In genomic region chr16:22313876-22314470, GRCh38 we compare ENCODE assay signal across 22 cellular contexts. TPM values are rescaled to one million over a fixed set of nuclear protein-coding genes. Genes with fewer than 3 reads are reported as not detected.
DNase-seq lines count a peak whose midpoint lies in the region; ATAC-seq and TF ChIP-seq lines count a peak whose summit lies in the region.
"Had no signal": no experiment of that assay in that cellular context is flagged by ENCODE, and none has a peak within 500 bp of the region (broad histone marks: within the 10 kb centered on the region; RNA-seq: fewer than 3 reads in every experiment).

No MANE protein-coding gene starts in this region.

- TF ChIP-seq CTCF in brain (conservative IDR thresholded peaks at IDR 0.05) = no peak
- no peak for TF ChIP-seq CTCF in right lobe of liver (IDR thresholded peaks at IDR 0.05)
- TF ChIP-seq CTCF in GM10248 (IDR thresholded peaks at IDR 0.05; ENCODE audit: control extremely low read depth, extremely low read depth, low read depth, missing control alignments) = no peak

- H3K27me3 ChIP-seq in right lobe of liver = no peaks in the 10 kb centered on the region
- H3K27me3 ChIP-seq: left lung had no signal

- peaks cover 0 to 79% (median 12%) of the 10 kb centered on the region in 4 donors for H3K36me3 ChIP-seq in right lobe of liver

- no peaks in the 10 kb centered on the region for H3K9me3 Mint-ChIP-seq in stimulated activated naive CD8-positive, alpha-beta T cell treated with anti-CD3 and anti-CD28 coated beads, Interleukin-15, amount 100 ng/mL, for 72 hours
- H3K9me3 Mint-ChIP-seq in brain = peaks cover 0 to 2% (median 0%) of the 10 kb centered on the region in 5 experiments
- H3K9me3 Mint-ChIP-seq: activated CD4-positive, alpha-beta T cell treated with anti-CD3 and anti-CD28 coated beads, Interleukin-2, amount 10 ng/mL, durations not matched to agents 7 days and 5 days; activated naive CD4-positive, alpha-beta T cell treated with anti-CD3 and anti-CD28 coated beads, Interleukin-2, amount 50 U/mL, for 72 hours; type B pancreatic cell had no signal

- H3K4me3 ChIP-seq in right lobe of liver = no peak overlapping the region
- H3K4me3 ChIP-seq: left lung had no signal

- no peaks in the 10 kb centered on the region for H3K4me1 ChIP-seq in right lobe of liver
- H3K4me1 ChIP-seq: left lung had no signal

- TF ChIP-seq POLR2A in right lobe of liver (IDR thresholded peaks at IDR 0.05) = no peak

- H3K27ac Mint-ChIP-seq in stimulated activated naive CD8-positive, alpha-beta T cell treated with anti-CD3 and anti-CD28 coated beads, Interleukin-15, amount 100 ng/mL, for 72 hours = peak overlapping the region; percentile 20 to 49
- peak overlapping the region in 3 of 5 experiments; percentile 29 to 87 (median 65) for H3K27ac Mint-ChIP-seq in brain
- H3K27ac Mint-ChIP-seq: activated CD4-positive, alpha-beta T cell treated with anti-CD3 and anti-CD28 coated beads, Interleukin-2, amount 10 ng/mL, durations not matched to agents 7 days and 5 days; activated CD8-positive, alpha-beta memory T cell treated with anti-CD3 and anti-CD28 coated beads, Interleukin-2, amount 10 ng/mL, durations not matched to agents 7 days and 5 days; type B pancreatic cell had no signal

- no peak for ATAC-seq in stimulated activated naive CD8-positive, alpha-beta T cell treated with anti-CD3 and anti-CD28 coated beads, Interleukin-15, amount 100 ng/mL, for 72 hours
- no peak for ATAC-seq in stimulated activated naive CD8-positive, alpha-beta T cell treated with anti-CD3 and anti-CD28 coated beads, Interleukin-15, Interleukin-2, amounts not matched to agents 100 U/mL and 50 U/mL, for 24 hours
- ATAC-seq in right lobe of liver = no peak
- no peak for ATAC-seq in GM18519 (IDR thresholded peaks at IDR 0.05; ENCODE audit: low FRiP score, unreplicated experiment)
- ATAC-seq: activated CD8-positive, alpha-beta memory T cell treated with anti-CD3 and anti-CD28 coated beads, Interleukin-2, amount 10 ng/mL, durations not matched to agents 7 days and 5 days; activated naive CD4-positive, alpha-beta T cell treated with anti-CD3 and anti-CD28 coated beads, Interleukin-2, amount 50 U/mL, for 72 hours; left lung; right cardiac atrium had no signal

- DNase-seq in stimulated activated naive CD8-positive, alpha-beta T cell treated with anti-CD3 and anti-CD28 coated beads, Interleukin-15, amount 100 ng/mL, for 72 hours = no peak
- no peak for DNase-seq in stimulated activated naive CD8-positive, alpha-beta T cell treated with anti-CD3 and anti-CD28 coated beads, Interleukin-15, Interleukin-2, amounts not matched to agents 100 U/mL and 50 U/mL, for 24 hours
- DNase-seq in right lobe of liver (peak in 2 of 3 donors; percentile 9 to 35), NCI-H187 (lab: John Stamatoyannopoulos, UW) (no peak), GM10248 (ENCODE audit: extremely low spot score) (no peak)
- DNase-seq: activated CD4-positive, alpha-beta T cell treated with anti-CD3 and anti-CD28 coated beads, Interleukin-2, amount 10 ng/mL, durations not matched to agents 7 days and 5 days; activated CD8-positive, alpha-beta memory T cell treated with anti-CD3 and anti-CD28 coated beads, Interleukin-2, amount 10 ng/mL, durations not matched to agents 7 days and 5 days; anterior cingulate cortex; DMS 273 treated with DMSO at 0.1 percent for 48 hours; effector CD4-positive, alpha-beta T cell; left lung; NCI-H1436 treated with DMSO at 0.1 percent for 48 hours; right cardiac atrium; stimulated activated CD4-positive, alpha-beta T cell treated with anti-CD3 and anti-CD28 coated beads, Interleukin-2, amount 100 ng/mL, for 48 hours; substantia nigra; SW 1271; T-helper 9 cell had no signal

- no peak overlapping the region for H3K27ac ChIP-seq in right lobe of liver
- H3K27ac ChIP-seq: left lung, VCaP had no signal

- H3K27me3 Mint-ChIP-seq in stimulated activated naive CD8-positive, alpha-beta T cell treated with anti-CD3 and anti-CD28 coated beads, Interleukin-15, amount 100 ng/mL, for 72 hours = no peaks in the 10 kb centered on the region
- H3K27me3 Mint-ChIP-seq in brain = no peaks in the 10 kb centered on the region
- H3K27me3 Mint-ChIP-seq: activated CD4-positive, alpha-beta T cell treated with anti-CD3 and anti-CD28 coated beads, Interleukin-2, amount 10 ng/mL, durations not matched to agents 7 days and 5 days; activated CD8-positive, alpha-beta memory T cell treated with anti-CD3 and anti-CD28 coated beads, Interleukin-2, amount 10 ng/mL, durations not matched to agents 7 days and 5 days; type B pancreatic cell had no signal

- POLR2A ChIA-PET in GM10248 (lab: Yijun Ruan, JAX) = no interaction called here

- H3K9me3 ChIP-seq in right lobe of liver = no peaks in the 10 kb centered on the region
- H3K9me3 ChIP-seq: left lung had no signal

- intact Hi-C loops in right lobe of liver (cut with DNase I) = loop anchor here in 1 of 2 donors (10.0 kb wide), 1 partner anchor 351 kb away; no protein-coding TSS in a partner anchor

- CTCF ChIA-PET in GM10248 (lab: Yijun Ruan, JAX) = interaction anchor here (1.0 to 1.8 kb wide), 3 partner anchors 13 to 50 kb away, joined by 3 to 6 read pairs (median 3); no protein-coding TSS in a partner anchor

- H3K4me3 Mint-ChIP-seq in stimulated activated naive CD8-positive, alpha-beta T cell treated with anti-CD3 and anti-CD28 coated beads, Interleukin-15, amount 100 ng/mL, for 72 hours = no peak overlapping the region
- H3K4me3 Mint-ChIP-seq in brain = no peak overlapping the region
- H3K4me3 Mint-ChIP-seq: activated CD4-positive, alpha-beta T cell treated with anti-CD3 and anti-CD28 coated beads, Interleukin-2, amount 10 ng/mL, durations not matched to agents 7 days and 5 days; activated CD8-positive, alpha-beta memory T cell treated with anti-CD3 and anti-CD28 coated beads, Interleukin-2, amount 10 ng/mL, durations not matched to agents 7 days and 5 days; type B pancreatic cell had no signal

- H3K4me1 Mint-ChIP-seq in stimulated activated naive CD8-positive, alpha-beta T cell treated with anti-CD3 and anti-CD28 coated beads, Interleukin-15, amount 100 ng/mL, for 72 hours = peaks cover 4% of the 10 kb centered on the region
- H3K4me1 Mint-ChIP-seq in brain = no peaks in the 10 kb centered on the region
- H3K4me1 Mint-ChIP-seq: activated CD4-positive, alpha-beta T cell treated with anti-CD3 and anti-CD28 coated beads, Interleukin-2, amount 10 ng/mL, durations not matched to agents 7 days and 5 days; activated CD8-positive, alpha-beta memory T cell treated with anti-CD3 and anti-CD28 coated beads, Interleukin-2, amount 10 ng/mL, durations not matched to agents 7 days and 5 days had no signal

- H3K36me3 Mint-ChIP-seq in brain = peaks cover 39% of the 10 kb centered on the region

- 93% methylated on average over 5 of the region's 10 CpGs for WGBS in right lobe of liver (ENCODE audit: insufficient coverage, low coverage, low lambda C conversion rate, missing lambda C conversion rate)

RNA-seq across cellular contexts. Expression of gene POLR3E, which starts 16.8 kb away (rescaled TPM):
- polyA plus RNA-seq in brain (ENCODE audit: insufficient read depth, low read depth, low replicate concordance) = 14.9 TPM
- 10 to 100 TPM; 15.8 to 35.7 (median 26.9) TPM for total RNA-seq in right lobe of liver

Comparison
In these comparisons a context has a peak if more than half of its experiments do, and no peak if none do; other contexts are left out.
1. DNase-seq: peak in right lobe of liver (2 of 3); none in stimulated activated naive CD8-positive, alpha-beta T cell treated with anti-CD3 and anti-CD28 coated beads, Interleukin-15, amount 100 ng/mL, for 72 hours (0 of 2), stimulated activated naive CD8-positive, alpha-beta T cell treated with anti-CD3 and anti-CD28 coated beads, Interleukin-15, Interleukin-2, amounts not matched to agents 100 U/mL and 50 U/mL, for 24 hours (single experiment), NCI-H187 (0 of 2) and GM10248 (single experiment).